8 cellular contexts compared by ENCODE assay signal in genomic region chrX:140701480-140701879, GRCh38.
DNase-seq lines count a peak whose midpoint lies in the region; ATAC-seq and TF ChIP-seq lines count a peak whose summit lies in the region.
"Had no signal": no experiment of that assay in that cellular context is flagged by ENCODE, and none has a peak within 500 bp of the region (broad histone marks: within the 10 kb centered on the region; RNA-seq: fewer than 3 reads in every experiment).

No MANE protein-coding gene starts in this region.

- H3K27me3 Mint-ChIP-seq in nephron (ENCODE audit: low read depth): no peaks in the 10 kb centered on the region
- H3K27me3 Mint-ChIP-seq: activated naive CD8-positive, alpha-beta T cell treated with anti-CD3 and anti-CD28 coated beads, Interleukin-2, amount 10 ng/mL, durations not matched to agents 7 days and 5 days had no signal

- no peaks in the 10 kb centered on the region for H3K9me3 Mint-ChIP-seq in nephron
- H3K9me3 Mint-ChIP-seq: activated naive CD8-positive, alpha-beta T cell treated with anti-CD3 and anti-CD28 coated beads, Interleukin-2, amount 10 ng/mL, durations not matched to agents 7 days and 5 days had no signal

- no peak overlapping the region for H3K4me3 ChIP-seq in GM12864 (ENCODE audit: low read depth, low read length)

- no peaks in the 10 kb centered on the region for H3K36me3 Mint-ChIP-seq in nephron (ENCODE audit: low read depth)
- H3K36me3 Mint-ChIP-seq: activated naive CD8-positive, alpha-beta T cell treated with anti-CD3 and anti-CD28 coated beads, Interleukin-2, amount 10 ng/mL, durations not matched to agents 7 days and 5 days had no signal

- no peak overlapping the region for H3K4me3 Mint-ChIP-seq in nephron
- H3K4me3 Mint-ChIP-seq: activated naive CD8-positive, alpha-beta T cell treated with anti-CD3 and anti-CD28 coated beads, Interleukin-2, amount 10 ng/mL, durations not matched to agents 7 days and 5 days had no signal

- no peaks in the 10 kb centered on the region for H3K4me1 Mint-ChIP-seq in nephron
- H3K4me1 Mint-ChIP-seq: activated naive CD8-positive, alpha-beta T cell treated with anti-CD3 and anti-CD28 coated beads, Interleukin-2, amount 10 ng/mL, durations not matched to agents 7 days and 5 days had no signal

- ATAC-seq in HG03103 (IDR thresholded peaks at IDR 0.05; ENCODE audit: low read depth, unreplicated experiment) (peak; percentile 86), HG02798 (IDR thresholded peaks at IDR 0.05; ENCODE audit: poor library complexity, unreplicated experiment) (no peak), GM18505 (IDR thresholded peaks at IDR 0.05; ENCODE audit: unreplicated experiment) (no peak)
- no peak for ATAC-seq in activated CD4-positive, CD25-positive, alpha-beta regulatory T cell treated with anti-CD3 and anti-CD28 coated beads, Interleukin-2, amount 50 U/mL, for 24 hours

- no peak overlapping the region for H3K27ac Mint-ChIP-seq in nephron
- H3K27ac Mint-ChIP-seq: activated naive CD8-positive, alpha-beta T cell treated with anti-CD3 and anti-CD28 coated beads, Interleukin-2, amount 10 ng/mL, durations not matched to agents 7 days and 5 days had no signal

- TF ChIP-seq POLR2A in GM18505 (IDR thresholded peaks at IDR 0.05; ENCODE audit: borderline replicate concordance, extremely low read depth, insufficient read depth, insufficient read length): no peak

- peak; percentile 28 for TF ChIP-seq CTCF in GM12864 (IDR thresholded peaks at IDR 0.05; ENCODE audit: low read depth, low read length, missing control alignments)
- TF ChIP-seq CTCF in nephron (IDR thresholded peaks at IDR 0.05; ENCODE audit: unreplicated experiment in 3 of 3): peak; percentile 26 to 55 (median 41)

- DNase-seq in GM12864 (ENCODE audit: low read depth): no peak
- DNase-seq in astrocyte of the hippocampus (ENCODE audit: low read depth, low spot score): peak; percentile 31
- DNase-seq: activated naive CD8-positive, alpha-beta T cell treated with anti-CD3 and anti-CD28 coated beads, Interleukin-2, amount 10 ng/mL, durations not matched to agents 7 days and 5 days had no signal
